ENCODE assay signal across 1 cellular context in the genomic region with DNA sequence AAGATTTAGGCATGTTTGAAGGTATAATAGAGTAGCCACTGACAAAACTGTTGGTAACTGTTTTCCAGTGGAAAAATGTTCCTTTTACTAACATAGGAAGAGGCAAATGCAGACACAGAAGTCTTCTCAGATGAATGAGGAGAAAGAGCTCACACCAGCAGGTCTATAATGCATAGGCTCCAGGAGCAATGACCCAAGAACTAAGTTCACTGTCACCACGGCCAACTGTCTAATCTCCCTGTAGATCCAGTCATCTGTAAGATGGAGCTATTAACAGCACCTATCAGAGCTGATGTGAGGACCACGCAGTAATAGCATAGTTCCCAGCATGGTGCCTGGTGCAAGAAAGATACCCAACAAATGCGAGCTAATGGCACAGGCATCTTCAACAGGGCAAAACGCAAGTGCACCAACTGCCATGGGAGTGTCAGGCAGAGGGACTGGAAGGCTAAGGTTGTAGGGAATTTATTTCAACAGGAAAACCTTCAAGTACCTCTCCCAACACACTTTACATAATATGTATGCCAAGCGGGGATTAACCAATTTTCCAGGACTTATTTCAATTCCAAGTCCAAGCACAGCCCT.
TF ChIP-seq lines count a peak whose summit lies in the region.

No MANE protein-coding gene starts in this region.

TF ChIP-seq in endothelial cell of umbilical vein, 7 proteins besides CTCF, POLR2A, EP300 and RAD21:
- TF ChIP-seq FOS (IDR thresholded peaks at IDR 0.05; ENCODE audit: borderline replicate concordance, insufficient read depth, low read length) (no peak), MYC (IDR thresholded peaks at IDR 0.05; ENCODE audit: low read depth, low read length) (no peak), POLR2AphosphoS5 (IDR thresholded peaks at IDR 0.05; ENCODE audit: insufficient read depth, low read depth, low read length) (peak; percentile 18), EZH2 (IDR thresholded peaks at IDR 0.05; ENCODE audit: borderline replicate concordance, low read depth, low read length, severe bottlenecking) (no peak), JUN (IDR thresholded peaks at IDR 0.05; ENCODE audit: borderline replicate concordance, insufficient read depth, insufficient read length, low read depth) (no peak), GATA2 (IDR thresholded peaks at IDR 0.05; ENCODE audit: insufficient read depth, insufficient read length, low read depth, low read length) (no peak)
- TF ChIP-seq, protein P1, sequence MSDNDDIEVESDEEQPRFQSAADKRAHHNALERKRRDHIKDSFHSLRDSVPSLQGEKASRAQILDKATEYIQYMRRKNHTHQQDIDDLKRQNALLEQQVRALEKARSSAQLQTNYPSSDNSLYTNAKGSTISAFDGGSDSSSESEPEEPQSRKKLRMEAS (IDR thresholded peaks at IDR 0.05; ENCODE audit: insufficient read depth, insufficient read length) = no peak
TF ChIP-seq in endothelial cell of umbilical vein: peak in this region for 1.
